ENCODE assay signal across 14 cellular contexts in genomic region chr15:98951493-98952320, GRCh38. TPM values are rescaled to one million over a fixed set of nuclear protein-coding genes. Genes with fewer than 3 reads are reported as not detected.
DNase-seq lines count a peak whose midpoint lies in the region; ATAC-seq, FAIRE-seq and TF ChIP-seq lines count a peak whose summit lies in the region.
"Had no signal": no experiment of that assay in that cellular context is flagged by ENCODE, and none has a peak within 500 bp of the region (broad histone marks: within the 10 kb centered on the region; RNA-seq: fewer than 3 reads in every experiment).

No MANE protein-coding gene starts in this region.

- no TSS peak for BruUV-seq in HepG2 (replicated peaks; lab: Mats Ljungman, UMichigan)

- H2AFZ ChIP-seq in HepG2 (ENCODE audit: low read length) (no peak overlapping the region), GM23248 (no peak overlapping the region)

- TF ChIP-seq RAD21 in HepG2 (CRISPR knock-in tag; IDR thresholded peaks at IDR 0.05): no peak

- H3K4me1 Mint-ChIP-seq in T-helper 2 cell treated with Interferon-gamma antibody and Interleukin-4, amounts not matched to agents 5 μg/mL and 100 μg/mL, for 36 hours (ENCODE audit: low read depth): peaks cover 18% of the 10 kb centered on the region
- H3K4me1 Mint-ChIP-seq in activated T-helper 1 cell treated with anti-CD3 and anti-CD28 coated beads, Interleukin-12 subunit alpha, Interleukin-12 subunit beta, Interleukin-2, Interleukin-4 antibody, amounts not matched to agents 30 ng/mL and 10 ng/mL and 1 ng/mL, durations not matched to agents 14 hours and 24 hours and 36 hours (ENCODE audit: low read depth): peaks cover 20% of the 10 kb centered on the region

- no peaks in the 10 kb centered on the region for H3K27me3 ChIP-seq in HepG2 (ENCODE audit: control insufficient read depth in 1 of 2, insufficient read depth in 2 of 2, low read length in 2 of 2)
- no peaks in the 10 kb centered on the region for H3K27me3 ChIP-seq in testis
- H3K27me3 ChIP-seq in GM23248 (replicated peaks; ENCODE audit: insufficient read depth): no peaks in the 10 kb centered on the region
- H3K27me3 ChIP-seq: suprapubic skin had no signal

- H4K20me1 ChIP-seq in HepG2 (ENCODE audit: insufficient read depth, low read length): no peaks in the 10 kb centered on the region; the same call in 1 of the 2 replicates
- H4K20me1 ChIP-seq in GM23248 (ENCODE audit: insufficient read depth): no peaks in the 10 kb centered on the region

- TF ChIP-seq POLR2A in HepG2 (IDR thresholded peaks at IDR 0.05; ENCODE audit: insufficient read depth in 1 of 2, low read depth in 2 of 2, low read length in 2 of 2) (no peak), testis (IDR thresholded peaks at IDR 0.05) (no peak)

- intact Hi-C loops in activated T-helper 1 cell treated with anti-CD3 and anti-CD28 coated beads, Interleukin-12 subunit alpha, Interleukin-12 subunit beta, Interleukin-2, Interleukin-4 antibody, amounts not matched to agents 30 ng/mL and 10 ng/mL and 1 ng/mL, durations not matched to agents 14 hours and 24 hours and 36 hours (cut with micrococcal nuclease): loop anchor here (2.0 kb wide), 1 partner anchor 37 kb away; no protein-coding TSS in a partner anchor
- intact Hi-C loops in HepG2 (cut with micrococcal nuclease; ENCODE audit: unreplicated experiment): no loop called here
- intact Hi-C loops in testis (cut with DNase I; ENCODE audit: low total_unique reads): no loop called here

- H3K36me3 ChIP-seq in HepG2 (replicated peaks in 1 of 2; ENCODE audit: control insufficient read depth in 1 of 2, insufficient read depth in 2 of 2, low read length in 2 of 2) (peaks cover 34 to 65% of the 10 kb centered on the region in 2 experiments; a peak in 4 of 5 replicates), testis (ENCODE audit: low read depth, missing control alignments) (no peaks in the 10 kb centered on the region), GM23248 (ENCODE audit: low read depth) (peaks cover 22% of the 10 kb centered on the region; the same call in 1 of the 2 replicates)

- H3K4me3 ChIP-seq in HepG2 (replicated peaks in 1 of 3; ENCODE audit: insufficient read depth in 1 of 3, low read depth in 2 of 3, low read length in 3 of 3) (no peak overlapping the region), testis (no peak overlapping the region), GM23248 (no peak overlapping the region)
- H3K4me3 ChIP-seq: A549, suprapubic skin had no signal

- CTCF ChIA-PET in HepG2 (lab: Yijun Ruan, JAX; ENCODE audit: low intra/inter-chr PET ratio, low total read pairs): no interaction called here

- H3K79me2 ChIP-seq in HepG2 (ENCODE audit: insufficient read depth, low read length): no peaks in the 10 kb centered on the region
- no peaks in the 10 kb centered on the region for H3K79me2 ChIP-seq in GM23248 (ENCODE audit: insufficient read depth)

- no peaks in the 10 kb centered on the region for H3K9me2 ChIP-seq in GM23248 (ENCODE audit: insufficient read depth)

- peak overlapping the region; percentile 44 for H3K27ac ChIP-seq in HepG2 (ENCODE audit: extremely low read length, insufficient read depth, low read length)
- H3K27ac ChIP-seq in testis: peak overlapping the region; percentile 3 to 39
- no peak overlapping the region for H3K27ac ChIP-seq in GM23248
- H3K27ac ChIP-seq: suprapubic skin had no signal

- H3K9ac ChIP-seq in HepG2 (ENCODE audit: insufficient read depth, low read depth, low read length) (no peak overlapping the region), GM23248 (no peak overlapping the region)

- peak overlapping the region; percentile 71 for H3K4me3 Mint-ChIP-seq in T-helper 2 cell treated with Interferon-gamma antibody and Interleukin-4, amounts not matched to agents 5 μg/mL and 100 μg/mL, for 36 hours
- no peak overlapping the region for H3K4me3 Mint-ChIP-seq in activated T-helper 1 cell treated with anti-CD3 and anti-CD28 coated beads, Interleukin-12 subunit alpha, Interleukin-12 subunit beta, Interleukin-2, Interleukin-4 antibody, amounts not matched to agents 30 ng/mL and 10 ng/mL and 1 ng/mL, durations not matched to agents 14 hours and 24 hours and 36 hours

- no peak overlapping the region for H3K4me2 ChIP-seq in HepG2 (ENCODE audit: low read depth, low read length)
- H3K4me2 ChIP-seq in GM23248 (ENCODE audit: unreplicated experiment): no peak overlapping the region
- H3K4me2 ChIP-seq: A549 had no signal

- peaks cover 7% of the 10 kb centered on the region for H3K36me3 Mint-ChIP-seq in T-helper 2 cell treated with Interferon-gamma antibody and Interleukin-4, amounts not matched to agents 5 μg/mL and 100 μg/mL, for 36 hours (ENCODE audit: low read depth)
- H3K36me3 Mint-ChIP-seq in activated T-helper 1 cell treated with anti-CD3 and anti-CD28 coated beads, Interleukin-12 subunit alpha, Interleukin-12 subunit beta, Interleukin-2, Interleukin-4 antibody, amounts not matched to agents 30 ng/mL and 10 ng/mL and 1 ng/mL, durations not matched to agents 14 hours and 24 hours and 36 hours (ENCODE audit: low read depth): peaks cover 8% of the 10 kb centered on the region

- FAIRE-seq in HepG2 (lab: Jason Lieb, UNC): peak; percentile 15
- FAIRE-seq: A549 had no signal

- TF ChIP-seq CTCF in HepG2 (CRISPR knock-in tag; IDR thresholded peaks at IDR 0.05): no peak
- TF ChIP-seq CTCF in testis (IDR thresholded peaks at IDR 0.05): no peak

- WGBS in HepG2 (ENCODE audit: low lambda C conversion rate): 76% methylated on average over 15 of the region's 19 CpGs
- 54 to 65% methylated on average over 18 to 19 of the region's 19 CpGs for WGBS in testis, 2 donors
- 88 to 92% methylated on average over 19 of the region's 19 CpGs for WGBS in GM23248 (ENCODE audit: low coverage in 1 of 2, low lambda C conversion rate in 2 of 2, missing lambda C conversion rate in 2 of 2), 2 experiments

- in situ Hi-C loops in HepG2 (cut with HindIII; ENCODE audit: extremely low pct_ligation_motif_present, low pct_unique_long_range_greater_than_20kb): no loop called here
- in situ Hi-C loops in GM23248 (cut with MboI): no loop called here

- no peak for DNase-seq in T-helper 2 cell treated with Interferon-gamma antibody and Interleukin-4, amounts not matched to agents 5 μg/mL and 100 μg/mL, for 36 hours (ENCODE audit: low spot score)
- DNase-seq in T-helper 2 cell (no peak), HepG2 (ENCODE audit: low spot score) (peak; percentile 36), testis (peak; percentile 66), GM23248 (no peak), COLO668 (lab: John Stamatoyannopoulos, UW; ENCODE audit: unreplicated experiment) (no peak)
- no peak for DNase-seq in activated T-helper 1 cell treated with anti-CD3 and anti-CD28 coated beads, Interleukin-12 subunit alpha, Interleukin-12 subunit beta, Interleukin-2, Interleukin-4 antibody, amounts not matched to agents 30 ng/mL and 10 ng/mL and 1 ng/mL, durations not matched to agents 14 hours and 24 hours and 36 hours (ENCODE audit: low spot score)
- no peak for DNase-seq in stimulated activated CD4-positive, alpha-beta T cell treated with anti-CD3 and anti-CD28 coated beads, Interleukin-4, amount 100 ng/mL, for 24 hours
- DNase-seq: NCI-H187 treated with DMSO at 0.1 percent for 48 hours, NCI-H748 treated with DMSO at 0.1 percent for 48 hours, SHP77 treated with DMSO at 0.1 percent for 48 hours had no signal

- POLR2A ChIA-PET in HepG2 (lab: Yijun Ruan, JAX): no interaction called here

- peaks cover 12% of the 10 kb centered on the region; the same call in 1 of the 2 replicates for H3F3A ChIP-seq in GM23248 (ENCODE audit: insufficient read depth)

- peak; percentile 82 for ATAC-seq in HepG2
- ATAC-seq: A549 had no signal

- H3K9me3 ChIP-seq in HepG2 (ENCODE audit: low read length): no peaks in the 10 kb centered on the region
- no peaks in the 10 kb centered on the region for H3K9me3 ChIP-seq in testis
- H3K9me3 ChIP-seq in GM23248 (ENCODE audit: low read depth): no peaks in the 10 kb centered on the region
- H3K9me3 ChIP-seq: A549, suprapubic skin had no signal

- no peaks in the 10 kb centered on the region for H3K9me3 Mint-ChIP-seq in T-helper 2 cell treated with Interferon-gamma antibody and Interleukin-4, amounts not matched to agents 5 μg/mL and 100 μg/mL, for 36 hours
- no peaks in the 10 kb centered on the region for H3K9me3 Mint-ChIP-seq in activated T-helper 1 cell treated with anti-CD3 and anti-CD28 coated beads, Interleukin-12 subunit alpha, Interleukin-12 subunit beta, Interleukin-2, Interleukin-4 antibody, amounts not matched to agents 30 ng/mL and 10 ng/mL and 1 ng/mL, durations not matched to agents 14 hours and 24 hours and 36 hours

- H3K4me1 ChIP-seq in HepG2 (ENCODE audit: insufficient read depth, low read length) (peaks cover 19% of the 10 kb centered on the region), testis (peaks cover 24% of the 10 kb centered on the region), GM23248 (ENCODE audit: insufficient read depth) (peaks cover 13% of the 10 kb centered on the region)
- H3K4me1 ChIP-seq: A549 had no signal

- H3K27me3 Mint-ChIP-seq in T-helper 2 cell treated with Interferon-gamma antibody and Interleukin-4, amounts not matched to agents 5 μg/mL and 100 μg/mL, for 36 hours (ENCODE audit: low read depth): no peaks in the 10 kb centered on the region
- H3K27me3 Mint-ChIP-seq in activated T-helper 1 cell treated with anti-CD3 and anti-CD28 coated beads, Interleukin-12 subunit alpha, Interleukin-12 subunit beta, Interleukin-2, Interleukin-4 antibody, amounts not matched to agents 30 ng/mL and 10 ng/mL and 1 ng/mL, durations not matched to agents 14 hours and 24 hours and 36 hours (ENCODE audit: insufficient read depth): no peaks in the 10 kb centered on the region

- TF ChIP-seq EP300 in HepG2 (IDR thresholded peaks at IDR 0.05; ENCODE audit: low read depth in 2 of 2, low read length in 2 of 2) (no peak), HepG2 (CRISPR knock-in tag; IDR thresholded peaks at IDR 0.05; ENCODE audit: borderline replicate concordance) (no peak)

- H3K27ac Mint-ChIP-seq in T-helper 2 cell treated with Interferon-gamma antibody and Interleukin-4, amounts not matched to agents 5 μg/mL and 100 μg/mL, for 36 hours: peak overlapping the region; percentile 81
- H3K27ac Mint-ChIP-seq in activated T-helper 1 cell treated with anti-CD3 and anti-CD28 coated beads, Interleukin-12 subunit alpha, Interleukin-12 subunit beta, Interleukin-2, Interleukin-4 antibody, amounts not matched to agents 30 ng/mL and 10 ng/mL and 1 ng/mL, durations not matched to agents 14 hours and 24 hours and 36 hours: peak overlapping the region; percentile 36

RNA-seq across cellular contexts. Expression of gene PGPEP1L, which starts 55.9 kb away (rescaled TPM):
- total RNA-seq in activated T-helper 1 cell treated with anti-CD3 and anti-CD28 coated beads, Interleukin-12 subunit alpha, Interleukin-12 subunit beta, Interleukin-2, Interleukin-4 antibody, amounts not matched to agents 30 ng/mL and 10 ng/mL and 1 ng/mL, durations not matched to agents 14 hours and 24 hours and 36 hours: not detected in 2 replicates
- total RNA-seq in HepG2 (2016; rRNA removed; fragmentation: Illumina TruSeq; extraction: Trizol) (not detected in 2 replicates), testis (1 to 10 TPM; 3.6 to 4.3 TPM)
- total RNA-seq in HepG2 (2016; cell fraction: cytosol; rRNA removed; fragmentation: Illumina TruSeq; extraction: Trizol; ENCODE audit: low read depth): not detected in 2 replicates
- not detected in 2 replicates for total RNA-seq in HepG2 (2016; cell fraction: insoluble cytoplasmic fraction; rRNA removed; fragmentation: Illumina TruSeq; extraction: Trizol)
- total RNA-seq in HepG2 (2016; cell fraction: membrane; rRNA removed; fragmentation: Illumina TruSeq; extraction: Trizol): not detected in 2 replicates
- not detected in 2 replicates for total RNA-seq in HepG2 (2016; cell fraction: nucleus; rRNA removed; fragmentation: Illumina TruSeq; extraction: Trizol)
- polyA plus RNA-seq in HepG2 (2011; rRNA removed) (not detected in 2 replicates), testis (ENCODE audit: insufficient read depth, low read depth, low replicate concordance) (3.0 TPM), GM23248 (2016; fragmentation: Nextera tagmentation; extraction: Ambion mirVana) (not detected in 2 replicates)
- not detected in 2 replicates for polyA plus RNA-seq in HepG2 (2011; cell fraction: cytosol; rRNA removed)
- not detected in 2 replicates for polyA plus RNA-seq in HepG2 (2011; cell fraction: nucleus; rRNA removed)
- polyA plus RNA-seq in HepG2 (2012): not detected in 2 replicates
- not detected in 2 replicates for polyA plus RNA-seq in HepG2 (2016; cell fraction: cytosol; fragmentation: Illumina TruSeq; extraction: Trizol; ENCODE audit: low read depth)
- not detected in 2 replicates for polyA plus RNA-seq in HepG2 (2016; cell fraction: insoluble cytoplasmic fraction; fragmentation: Illumina TruSeq; extraction: Trizol; ENCODE audit: low read depth)
- not detected in 2 replicates for polyA plus RNA-seq in HepG2 (2016; cell fraction: membrane; fragmentation: Illumina TruSeq; extraction: Trizol; ENCODE audit: low read depth)
- polyA plus RNA-seq in HepG2 (2016; cell fraction: nucleus; fragmentation: Illumina TruSeq; extraction: Trizol; ENCODE audit: insufficient read depth, low read depth): not detected in 2 replicates
- polyA minus RNA-seq in HepG2 (2011; rRNA and poly(A)+ RNA removed; ENCODE audit: low replicate concordance): 2.3 TPM in 1 of 2 replicates, not detected in the other
- polyA minus RNA-seq in HepG2 (2011; cell fraction: cytosol; rRNA and poly(A)+ RNA removed): not detected in 2 replicates
- polyA minus RNA-seq in HepG2 (2011; cell fraction: nucleus; rRNA and poly(A)+ RNA removed): not detected in 2 replicates
- total RNA-seq in GM23248 (2014; rRNA removed; shearing (Covaris generic)): not detected in 2 replicates
- total RNA-seq: dermis blood vessel endothelial cell, suprapubic skin had no signal
- polyA plus RNA-seq: A549 had no signal

Comparison
In these comparisons a context has a peak if more than half of its experiments do, and no peak if none do; other contexts are left out.
1. DNase-seq: peak in HepG2 (single experiment) and testis (single experiment); none in T-helper 2 cell treated with Interferon-gamma antibody and Interleukin-4, amounts not matched to agents 5 μg/mL and 100 μg/mL, for 36 hours (single experiment), T-helper 2 cell (0 of 5), activated T-helper 1 cell treated with anti-CD3 and anti-CD28 coated beads, Interleukin-12 subunit alpha, Interleukin-12 subunit beta, Interleukin-2, Interleukin-4 antibody, amounts not matched to agents 30 ng/mL and 10 ng/mL and 1 ng/mL, durations not matched to agents 14 hours and 24 hours and 36 hours (single experiment), GM23248 (single experiment), COLO668 (single experiment) and stimulated activated CD4-positive, alpha-beta T cell treated with anti-CD3 and anti-CD28 coated beads, Interleukin-4, amount 100 ng/mL, for 24 hours (single experiment).